Comparison of ENCODE assay signal across 8 cellular contexts in genomic region chr20:29883514-29884219, GRCh38.
DNase-seq lines count a peak whose midpoint lies in the region; ATAC-seq, FAIRE-seq and TF ChIP-seq lines count a peak whose summit lies in the region.
"Not testable (repeated sequence)": the region's sequence is repeated elsewhere in the genome, so short reads cannot be mapped to it uniquely, and the experiment has no call there.

No MANE protein-coding gene starts in this region.

- TF ChIP-seq EP300 in A549 (IDR thresholded peaks at IDR 0.05); esophagus muscularis mucosa (IDR thresholded peaks at IDR 0.05); sigmoid colon (IDR thresholded peaks at IDR 0.05): not testable (repeated sequence)

- not testable (repeated sequence) for H3K36me3 ChIP-seq in HUES48 (ENCODE audit: control insufficient read depth, insufficient read depth, low read length); esophagus muscularis mucosa; lower lobe of right lung; sigmoid colon

- not testable (repeated sequence) for H3K9me3 ChIP-seq in A549, sigmoid colon
- H3K9me3 ChIP-seq in HUES48 (ENCODE audit: control insufficient read depth, insufficient read depth, low read length) (peaks cover 69% of the 10 kb centered on the region), esophagus muscularis mucosa (peaks cover 0 to 11% (median 8%) of the 10 kb centered on the region in 4 donors), lower lobe of right lung (peaks cover 12% of the 10 kb centered on the region)

- not testable (repeated sequence) for H3K4me2 ChIP-seq in A549

- not testable (repeated sequence) for H3K9ac ChIP-seq in HUES48 (ENCODE audit: low read depth, low read length)

- intact Hi-C loops in esophagus muscularis mucosa (cut with DNase I); lower lobe of right lung (cut with DNase I); sigmoid colon (cut with DNase I): not testable (repeated sequence)

- ATAC-seq in A549 (peak; percentile 61 to 82), lower lobe of right lung (peak; percentile 36 to 66)

- not testable (repeated sequence) for H3K27ac ChIP-seq in A549; HUES48 (ENCODE audit: low read depth, low read length); esophagus muscularis mucosa (replicated peaks in 1 of 4); lower lobe of right lung; sigmoid colon

- WGBS in A549 (ENCODE audit: missing lambda C conversion rate), result 64% methylated on average over 13 of the region's 13 CpGs
- 78% methylated on average over 13 of the region's 13 CpGs for WGBS in esophagus muscularis mucosa
- WGBS in sigmoid colon, 2 donors, result 72 to 75% methylated on average over 13 of the region's 13 CpGs

- H3K4me1 ChIP-seq in A549, result peaks cover 11% of the 10 kb centered on the region; the same call in 2 of the 3 replicates
- H3K4me1 ChIP-seq in HUES48 (ENCODE audit: control insufficient read depth, insufficient read depth, low read length); esophagus muscularis mucosa; lower lobe of right lung; sigmoid colon: not testable (repeated sequence)

- not testable (repeated sequence) for TF ChIP-seq CTCF in A549 (IDR thresholded peaks at IDR 0.05); esophagus muscularis mucosa (IDR thresholded peaks at IDR 0.05); lower lobe of right lung (IDR thresholded peaks at IDR 0.05); sigmoid colon (IDR thresholded peaks at IDR 0.05)

- not testable (repeated sequence) for H3K4me3 ChIP-seq in A549, esophagus muscularis mucosa, lower lobe of right lung, sigmoid colon
- peak overlapping the region; percentile 33; the same call in 1 of the 2 replicates for H3K4me3 ChIP-seq in HUES48 (ENCODE audit: low read depth, low read length)

- TF ChIP-seq RAD21 in A549 (conservative IDR thresholded peaks at IDR 0.05 in 1 of 2, IDR thresholded peaks at IDR 0.05 in 1 of 2), result not testable (repeated sequence)

- not testable (repeated sequence) for TF ChIP-seq POLR2A in A549 (IDR thresholded peaks at IDR 0.05; ENCODE audit: low read length); esophagus muscularis mucosa (IDR thresholded peaks at IDR 0.05; ENCODE audit: low read depth); sigmoid colon (IDR thresholded peaks at IDR 0.05)

- POLR2A ChIA-PET in A549 (lab: Yijun Ruan, JAX), result not testable (repeated sequence)

- not testable (repeated sequence) for DNase-seq in A549 (ENCODE audit: low read depth in 1 of 2, low spot score in 1 of 2); lower lobe of right lung
- DNase-seq in NCI-H82 treated with DMSO at 0.1 percent for 48 hours (lab: John Stamatoyannopoulos, UW; ENCODE audit: unreplicated experiment), result peak; percentile 52
- peak; percentile 50 for DNase-seq in SK-N-DZ (ENCODE audit: low spot score)
- DNase-seq in activated CD8-positive, alpha-beta memory T cell treated with anti-CD3 and anti-CD28 coated beads, Interleukin-2, amount 50 U/mL, for 48 hours, result peak; percentile 36
- DNase-seq in esophagus muscularis mucosa (ENCODE audit: extremely low spot score), result peak; percentile 92
- DNase-seq in sigmoid colon, result peak; percentile 62

- CTCF ChIA-PET in A549 (lab: Yijun Ruan, JAX), result not testable (repeated sequence)

- not testable (repeated sequence) for H3K27me3 ChIP-seq in HUES48 (ENCODE audit: control insufficient read depth, insufficient read depth, low read length); esophagus muscularis mucosa; lower lobe of right lung (ENCODE audit: low read depth); sigmoid colon

- FAIRE-seq in A549 (lab: Jason Lieb, UNC), result not testable (repeated sequence)
